ENCODE assay signal across 9 cellular contexts in genomic region chr14:103361868-103362267, GRCh38. TPM values are rescaled to one million over a fixed set of nuclear protein-coding genes. Genes with fewer than 3 reads are reported as not detected.
DNase-seq lines count a peak whose midpoint lies in the region; ATAC-seq and TF ChIP-seq lines count a peak whose summit lies in the region.
"Had no signal": no experiment of that assay in that cellular context is flagged by ENCODE, and none has a peak within 500 bp of the region (broad histone marks: within the 10 kb centered on the region; RNA-seq: fewer than 3 reads in every experiment).

No MANE protein-coding gene starts in this region.

- peaks cover 0 to 14% of the 10 kb centered on the region in 2 donors for H3K9me3 ChIP-seq in left lung

- DNase-seq in AG20443 (ENCODE audit: low spot score) (peak; percentile 84), amniotic stem cell (lab: John Stamatoyannopoulos, UW) (peak; percentile 71), left lung (no peak), NCI-H2196 (lab: John Stamatoyannopoulos, UW; ENCODE audit: unreplicated experiment) (no peak), Right ventricle myocardium superior (no peak)
- DNase-seq: right cardiac atrium had no signal

- H3K4me1 ChIP-seq in left lung = no peaks in the 10 kb centered on the region

- no peak for TF ChIP-seq CTCF in left lung (IDR thresholded peaks at IDR 0.05)

- intact Hi-C loops in left lung (cut with DNase I) = no loop called here
- intact Hi-C loops in Right ventricle myocardium superior (cut with DNase I) = no loop called here

- no peak for TF ChIP-seq RAD21 in Ishikawa (IDR thresholded peaks at IDR 0.05; ENCODE audit: low read depth)

- no peak overlapping the region for H3K4me3 ChIP-seq in left lung

- TF ChIP-seq EP300 in Ishikawa (IDR thresholded peaks at IDR 0.05; ENCODE audit: borderline replicate concordance) = no peak

- no peak overlapping the region for H3K27ac ChIP-seq in left lung

- ATAC-seq in left lung (peak; percentile 80), GM21423 (IDR thresholded peaks at IDR 0.05; ENCODE audit: unreplicated experiment) (no peak), Right ventricle myocardium superior (ENCODE audit: poor library complexity) (no peak), GM19035 (IDR thresholded peaks at IDR 0.05; ENCODE audit: unreplicated experiment) (no peak)

- H3K36me3 ChIP-seq in left lung = no peaks in the 10 kb centered on the region

- no peaks in the 10 kb centered on the region for H3K27me3 ChIP-seq in left lung

TF ChIP-seq in Ishikawa, 13 proteins besides CTCF, POLR2A, EP300 and RAD21:
- TF ChIP-seq YY1 (IDR thresholded peaks at IDR 0.05; ENCODE audit: low read depth) = 0 out of 2 replicates have a peak, but pooled peaks have one; percentile 37
- TF ChIP-seq, protein P1, sequence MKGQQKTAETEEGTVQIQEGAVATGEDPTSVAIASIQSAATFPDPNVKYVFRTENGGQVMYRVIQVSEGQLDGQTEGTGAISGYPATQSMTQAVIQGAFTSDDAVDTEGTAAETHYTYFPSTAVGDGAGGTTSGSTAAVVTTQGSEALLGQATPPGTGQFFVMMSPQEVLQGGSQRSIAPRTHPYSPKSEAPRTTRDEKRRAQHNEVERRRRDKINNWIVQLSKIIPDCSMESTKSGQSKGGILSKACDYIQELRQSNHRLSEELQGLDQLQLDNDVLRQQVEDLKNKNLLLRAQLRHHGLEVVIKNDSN (IDR thresholded peaks at IDR 0.05) = no peak
- TF ChIP-seq CEBPB (IDR thresholded peaks at IDR 0.05) = peak; percentile 81

RNA-seq across cellular contexts. Expression of gene MARK3, which starts 23.3 kb away (rescaled TPM):
- total RNA-seq in left lung = 10 to 100 TPM; 78.8 to 92.9 TPM
- 137 TPM for total RNA-seq in Right ventricle myocardium superior

RNA-seq across cellular contexts. Expression of gene EIF5, which starts 27.8 kb away (rescaled TPM):
- total RNA-seq in left lung (100 to 1,000 TPM; 164 to 239 TPM), Right ventricle myocardium superior (234 TPM)

Comparison
In these comparisons a context has a peak if more than half of its experiments do, and no peak if none do; other contexts are left out.
1. DNase-seq: peak in AG20443 (single experiment) and amniotic stem cell (single experiment); none in left lung (0 of 2), NCI-H2196 (single experiment) and Right ventricle myocardium superior (single experiment).